In the genomic region with DNA sequence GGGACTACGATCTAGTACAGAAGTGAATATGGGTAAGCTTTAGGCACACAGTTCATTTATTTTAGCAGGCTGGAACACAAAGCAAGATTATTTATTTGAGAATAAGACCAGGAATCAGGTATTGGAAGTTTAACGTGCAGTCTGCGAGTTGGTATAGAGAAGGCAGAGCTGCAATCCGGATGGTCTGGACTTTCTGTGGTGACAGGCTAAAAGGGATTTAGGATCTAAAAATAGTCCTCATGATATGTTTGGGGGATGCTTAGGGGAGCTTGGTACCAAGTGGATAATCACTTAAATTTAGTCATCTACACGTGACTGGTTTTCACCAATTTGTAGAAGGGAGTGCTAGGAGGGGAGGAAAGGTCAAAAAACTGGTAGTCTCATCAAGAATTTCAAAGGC, we compare ENCODE assay signal across 19 cellular contexts.
"Had no signal": no experiment of that assay in that cellular context is flagged by ENCODE, and none has a peak within 500 bp of the region (broad histone marks: within the 10 kb centered on the region; RNA-seq: fewer than 3 reads in every experiment).

No MANE protein-coding gene starts in this region.

- H3K27me3 Mint-ChIP-seq: activated CD8-positive, alpha-beta T cell treated with anti-CD3 and anti-CD28 coated beads for 36 hours; central memory CD8-positive, alpha-beta T cell had no signal

- H3K36me3 Mint-ChIP-seq: activated naive CD4-positive, alpha-beta T cell treated with anti-CD3 and anti-CD28 coated beads, Interleukin-2, amount 50 U/mL, for 72 hours had no signal

- H3K27me3 ChIP-seq: breast epithelium had no signal

- DNase-seq: activated CD4-positive, alpha-beta T cell treated with anti-CD3 and anti-CD28 coated beads for 4 hours; activated CD8-positive, alpha-beta memory T cell treated with anti-CD3 and anti-CD28 coated beads, Interleukin-2, amount 50 U/mL, for 4 hours; activated CD8-positive, alpha-beta T cell treated with anti-CD3 and anti-CD28 coated beads for 36 hours; activated T-cell treated with anti-CD3 and anti-CD28 coated beads, Interleukin-2, amount 50 U/mL, for 72 hours; NCI-H1092; NCI-H1417; NCI-H1930; NCI-H2171; NCI-H2227 treated with DMSO at 0.1 percent for 48 hours; NCI-H446 treated with DMSO at 0.1 percent for 48 hours; NCI-H524 treated with DMSO at 0.1 percent for 48 hours; NCI-H748 treated with DMSO at 0.1 percent for 48 hours; T-helper 1 cell had no signal

- H3K9me3 ChIP-seq: breast epithelium had no signal

- H3K36me3 ChIP-seq: breast epithelium had no signal

- H3K27ac Mint-ChIP-seq: activated CD8-positive, alpha-beta T cell treated with anti-CD3 and anti-CD28 coated beads for 36 hours; activated naive CD4-positive, alpha-beta T cell treated with anti-CD3 and anti-CD28 coated beads, Interleukin-2, amount 50 U/mL, for 72 hours; activated T-cell treated with anti-CD3 and anti-CD28 coated beads, Interleukin-2, amount 50 U/mL, for 72 hours; T-helper 2 cell treated with Interferon-gamma antibody and Interleukin-4, amounts not matched to agents 5 μg/mL and 100 μg/mL, for 36 hours had no signal

- H3K4me1 ChIP-seq: breast epithelium had no signal

- H3K27ac ChIP-seq: breast epithelium, KMS-11, SK-N-MC had no signal

- H3K9me3 Mint-ChIP-seq: activated CD8-positive, alpha-beta T cell treated with anti-CD3 and anti-CD28 coated beads for 36 hours; activated naive CD4-positive, alpha-beta T cell treated with anti-CD3 and anti-CD28 coated beads, Interleukin-2, amount 50 U/mL, for 72 hours; activated T-cell treated with anti-CD3 and anti-CD28 coated beads, Interleukin-2, amount 50 U/mL, for 72 hours; central memory CD8-positive, alpha-beta T cell; T-helper 2 cell treated with Interferon-gamma antibody and Interleukin-4, amounts not matched to agents 5 μg/mL and 100 μg/mL, for 36 hours had no signal

- H3K4me3 Mint-ChIP-seq: activated CD8-positive, alpha-beta T cell treated with anti-CD3 and anti-CD28 coated beads for 36 hours; activated T-cell treated with anti-CD3 and anti-CD28 coated beads, Interleukin-2, amount 50 U/mL, for 72 hours; central memory CD8-positive, alpha-beta T cell; T-helper 2 cell treated with Interferon-gamma antibody and Interleukin-4, amounts not matched to agents 5 μg/mL and 100 μg/mL, for 36 hours had no signal

- H3K4me3 ChIP-seq: breast epithelium, SK-N-MC had no signal
